10 cellular contexts compared by ENCODE assay signal in genomic region chr22:41845380-41846267, GRCh38.
A peak's percentile ranks its signal among the peaks of the same experiment; 100 is the strongest.
DNase-seq lines count a peak whose midpoint lies in the region; ATAC-seq and TF ChIP-seq lines count a peak whose summit lies in the region.
"Had no signal": no experiment of that assay in that cellular context is flagged by ENCODE, and none has a peak within 500 bp of the region (broad histone marks: within the 10 kb centered on the region; RNA-seq: fewer than 3 reads in every experiment).

No MANE protein-coding gene starts in this region.

- H3K4me2 ChIP-seq in SU-DHL-6 (ENCODE audit: low read depth, low read length, poor library complexity, severe bottlenecking) = peak overlapping the region; percentile 7

- peak overlapping the region; percentile 2; the same call in 1 of the 2 replicates for H3K9ac ChIP-seq in SU-DHL-6 (ENCODE audit: low read length)

- no peak overlapping the region for H3K4me3 ChIP-seq in SU-DHL-6 (ENCODE audit: insufficient read depth, low read length, poor library complexity, severe bottlenecking)
- no peak overlapping the region for H3K4me3 ChIP-seq in skin epidermis
- H3K4me3 ChIP-seq: lung had no signal

- H3K9me3 ChIP-seq in SU-DHL-6 (ENCODE audit: insufficient read depth, low read length) = no peaks in the 10 kb centered on the region

- H3F3A ChIP-seq in SU-DHL-6 (ENCODE audit: insufficient read depth) = peaks cover 9% of the 10 kb centered on the region; the same call in 1 of the 2 replicates

- peaks cover 17% of the 10 kb centered on the region for H3K36me3 ChIP-seq in SU-DHL-6 (ENCODE audit: low read length)

- TF ChIP-seq CTCF in SU-DHL-6 (IDR thresholded peaks at IDR 0.05; ENCODE audit: insufficient read depth, low read length, poor library complexity, severe bottlenecking) = no peak

- DNase-seq in HUDEP-2 (lab: John Stamatoyannopoulos, UW; ENCODE audit: unreplicated experiment in 76 of 76) = peak in 75 of 76 experiments; percentile 33 to 96 (median 75)
- no peak for DNase-seq in epithelial cell of prostate (ENCODE audit: low read depth, low spot score)
- DNase-seq in dedifferentiated amniotic fluid mesenchymal stem cell (ENCODE audit: extremely low spot score) = no peak
- DNase-seq in iPS-NIHi11 (ENCODE audit: low spot score) = no peak
- DNase-seq: EL, NCI-H524 had no signal

- H3K79me2 ChIP-seq in SU-DHL-6 (ENCODE audit: insufficient read depth, low read length) = peaks cover 98% of the 10 kb centered on the region

- no peak for ATAC-seq in HG02642 (IDR thresholded peaks at IDR 0.05; ENCODE audit: poor library complexity, unreplicated experiment)

- H2AFZ ChIP-seq in SU-DHL-6 (ENCODE audit: low read depth, low read length, severe bottlenecking) = no peak overlapping the region

- H3K27ac ChIP-seq in SU-DHL-6 (ENCODE audit: low read depth, low read length) (no peak overlapping the region; the same call in 1 of the 2 replicates), epithelial cell of prostate (peak overlapping the region; percentile 92), skin epidermis (peak overlapping the region in 17 of 21 experiments; percentile 7 to 76 (median 45))

- no peaks in the 10 kb centered on the region for H3K9me2 ChIP-seq in SU-DHL-6 (replicated peaks; ENCODE audit: insufficient read depth, low read length)

- no peaks in the 10 kb centered on the region for H3K27me3 ChIP-seq in SU-DHL-6 (ENCODE audit: low read length)

- peaks cover 7% of the 10 kb centered on the region for H4K20me1 ChIP-seq in SU-DHL-6 (ENCODE audit: low read depth, low read length)

Comparison
In these comparisons a context has a peak if more than half of its experiments do, and no peak if none do; other contexts are left out.
1. DNase-seq: peak in HUDEP-2 (75 of 76); none in epithelial cell of prostate (single experiment), dedifferentiated amniotic fluid mesenchymal stem cell (single experiment) and iPS-NIHi11 (single experiment).